Comparison of ENCODE assay signal across 8 cellular contexts in genomic region chr11:71420455-71421241, GRCh38. TPM values are rescaled to one million over a fixed set of nuclear protein-coding genes. Genes with fewer than 3 reads are reported as not detected.
DNase-seq lines count a peak whose midpoint lies in the region; ATAC-seq and TF ChIP-seq lines count a peak whose summit lies in the region.

No MANE protein-coding gene starts in this region.

- H3K9me2 ChIP-seq in SK-N-SH: no peaks in the 10 kb centered on the region

- H3K4me3 ChIP-seq in SK-N-SH (ENCODE audit: low read depth in 2 of 2, low read length in 1 of 2): no peak overlapping the region; a peak in 1 of 4 replicates
- H3K4me3 ChIP-seq in foreskin fibroblast (ENCODE audit: low read depth in 1 of 2, low read length in 2 of 2): no peak overlapping the region

- H3K36me3 ChIP-seq in SK-N-SH (replicated peaks in 1 of 2; ENCODE audit: control insufficient read depth in 1 of 2, insufficient read depth in 2 of 2, low read length in 1 of 2): no peaks in the 10 kb centered on the region

- H3K27me3 Mint-ChIP-seq in naive thymus-derived CD8-positive, alpha-beta T cell: peaks cover 0 to 4% (median 0%) of the 10 kb centered on the region in 5 donors

- no peak for TF ChIP-seq EP300 in SK-N-SH (IDR thresholded peaks at IDR 0.05; ENCODE audit: borderline replicate concordance in 1 of 2, low read depth in 1 of 2, low read length in 1 of 2)

- DNase-seq in SK-N-SH (peak; percentile 63), Kasumi-1 (lab: John Stamatoyannopoulos, UW) (peak; percentile 30 to 55), SHP77 treated with DMSO at 0.1 percent for 48 hours (lab: John Stamatoyannopoulos, UW) (peak; percentile 47), foreskin fibroblast (peak; percentile 21 to 66), posterior cingulate gyrus (peak in 6 of 10 donors; percentile 44 to 81 (median 57)), T-helper 9 cell (no peak)
- no peak for DNase-seq in naive thymus-derived CD8-positive, alpha-beta T cell

- no peak overlapping the region for H3K4me2 ChIP-seq in SK-N-SH

- H3K27ac ChIP-seq in SK-N-SH (ENCODE audit: low read depth in 2 of 2, low read length in 1 of 2): no peak overlapping the region

- H3K79me2 ChIP-seq in SK-N-SH (ENCODE audit: insufficient read depth): no peaks in the 10 kb centered on the region

- no peaks in the 10 kb centered on the region for H3K4me1 ChIP-seq in SK-N-SH (ENCODE audit: control insufficient read depth in 1 of 2, insufficient read depth in 2 of 2, low read depth in 1 of 2, low read length in 1 of 2)

- peak; percentile 71 for TF ChIP-seq RAD21 in SK-N-SH (IDR thresholded peaks at IDR 0.05; ENCODE audit: low read length)

- H3K27me3 ChIP-seq in SK-N-SH (ENCODE audit: insufficient read depth): no peaks in the 10 kb centered on the region

- no peaks in the 10 kb centered on the region for H3K9me3 Mint-ChIP-seq in naive thymus-derived CD8-positive, alpha-beta T cell

- intact Hi-C loops in posterior cingulate gyrus (cut with DNase I): no loop called here

- no peaks in the 10 kb centered on the region for H3F3A ChIP-seq in SK-N-SH (replicated peaks; ENCODE audit: insufficient read depth)

- H3K9me3 ChIP-seq in SK-N-SH: no peaks in the 10 kb centered on the region

- peaks cover 0 to 10% (median 0%) of the 10 kb centered on the region in 4 donors for H3K4me1 Mint-ChIP-seq in naive thymus-derived CD8-positive, alpha-beta T cell

- no peak overlapping the region for H3K27ac Mint-ChIP-seq in naive thymus-derived CD8-positive, alpha-beta T cell

- H3K4me3 Mint-ChIP-seq in naive thymus-derived CD8-positive, alpha-beta T cell: no peak overlapping the region

- TF ChIP-seq CTCF in SK-N-SH (IDR thresholded peaks at IDR 0.05): peak; percentile 52
- peak; percentile 64 for TF ChIP-seq CTCF in foreskin fibroblast (IDR thresholded peaks at IDR 0.05; ENCODE audit: low read depth, low read length)

- H2AFZ ChIP-seq in SK-N-SH (ENCODE audit: low read depth): no peak overlapping the region

- 51% methylated on average over 16 of the region's 16 CpGs for WGBS in SK-N-SH (ENCODE audit: low lambda C conversion rate)

- no peaks in the 10 kb centered on the region for H3K36me3 Mint-ChIP-seq in naive thymus-derived CD8-positive, alpha-beta T cell

- no peak for ATAC-seq in SK-N-SH treated with all-trans-retinoic acid at 6 μM for 48 hours
- no peak for ATAC-seq in naive thymus-derived CD8-positive, alpha-beta T cell

- POLR2A ChIA-PET in SK-N-SH (lab: Yijun Ruan, JAX): no interaction called here
- POLR2A ChIA-PET in naive thymus-derived CD8-positive, alpha-beta T cell (lab: Charles Lee): no interaction called here

- no peaks in the 10 kb centered on the region for H4K20me1 ChIP-seq in SK-N-SH (ENCODE audit: insufficient read depth)

- CTCF ChIA-PET in SK-N-SH (lab: Yijun Ruan, JAX): interaction anchor here (0.6 to 2.7 kb wide), 17 partner anchors 10 to 941 kb away, joined by 3 to 13 read pairs (median 3); partner anchors contain the start of gene KRTAP5-10

- H3K9ac ChIP-seq in SK-N-SH: no peak overlapping the region

TF ChIP-seq in SK-N-SH, 30 proteins besides CTCF, POLR2A, EP300 and RAD21:
- TF ChIP-seq SMC3 (IDR thresholded peaks at IDR 0.05; ENCODE audit: low read depth, low read length) (peak; percentile 39), FOXM1 (IDR thresholded peaks at IDR 0.05; ENCODE audit: low read depth) (no peak)
TF ChIP-seq in SK-N-SH: peak in this region for 1.

TF ChIP-seq in SK-N-SH treated with all-trans-retinoic acid at 6 μM for 48 hours, 23 proteins besides CTCF, POLR2A, EP300 and RAD21 (continues in another document):
- TF ChIP-seq ZNF565 (CRISPR knock-in tag; conservative IDR thresholded peaks at IDR 0.05; ENCODE audit: low read depth) (no peak), BACH2 (CRISPR knock-in tag; IDR thresholded peaks at IDR 0.05; ENCODE audit: borderline replicate concordance) (no peak), CREB5 (CRISPR knock-in tag; IDR thresholded peaks at IDR 0.05; ENCODE audit: low read depth) (no peak), ZC3H10 (CRISPR knock-in tag; IDR thresholded peaks at IDR 0.05) (no peak), ZNF70 (CRISPR knock-in tag; IDR thresholded peaks at IDR 0.05) (no peak), PATZ1 (CRISPR knock-in tag; IDR thresholded peaks at IDR 0.05; ENCODE audit: borderline replicate concordance) (no peak), CSDC2 (CRISPR knock-in tag; IDR thresholded peaks at IDR 0.05) (no peak), ESRRG (CRISPR knock-in tag; IDR thresholded peaks at IDR 0.05) (no peak), ISL1 (CRISPR knock-in tag; IDR thresholded peaks at IDR 0.05) (no peak), GLIS3 (CRISPR knock-in tag; IDR thresholded peaks at IDR 0.05) (no peak), RARB (CRISPR knock-in tag; IDR thresholded peaks at IDR 0.05) (no peak), ZFP3 (CRISPR knock-in tag; IDR thresholded peaks at IDR 0.05) (no peak), OSR1 (CRISPR knock-in tag; IDR thresholded peaks at IDR 0.05) (no peak), ARNTL (CRISPR knock-in tag; IDR thresholded peaks at IDR 0.05; ENCODE audit: borderline replicate concordance, low read depth) (no peak), SNAI2 (CRISPR knock-in tag; IDR thresholded peaks at IDR 0.05) (no peak), TSHZ2 (CRISPR knock-in tag; IDR thresholded peaks at IDR 0.05) (no peak)

RNA-seq across cellular contexts. Expression of gene DHCR7, which starts 27.5 kb away (rescaled TPM):
- 21.4 and 22.5 TPM in 2 replicates for polyA plus RNA-seq in SK-N-SH (2012; rRNA removed)
- 10.3 and 15.5 TPM in 2 replicates for polyA plus RNA-seq in SK-N-SH (2012; cell fraction: cytosol; rRNA removed)
- 14.5 and 15.8 TPM in 2 replicates for polyA plus RNA-seq in SK-N-SH (2012; cell fraction: nucleus; rRNA removed)
- 10 to 100 TPM; 17.1 to 17.4 TPM for total RNA-seq in naive thymus-derived CD8-positive, alpha-beta T cell
- 10 to 100 TPM; 18.6 to 22.1 (median 18.7) TPM for polyA plus RNA-seq in naive thymus-derived CD8-positive, alpha-beta T cell

RNA-seq across cellular contexts. Expression of gene NADSYN1, which starts 32.4 kb away (rescaled TPM):
- 62.5 and 74.0 TPM in 2 replicates for polyA plus RNA-seq in SK-N-SH (2012; rRNA removed)
- polyA plus RNA-seq in SK-N-SH (2012; cell fraction: cytosol; rRNA removed): 22.5 and 26.2 TPM in 2 replicates
- 417 and 453 TPM in 2 replicates for polyA plus RNA-seq in SK-N-SH (2012; cell fraction: nucleus; rRNA removed)
- total RNA-seq in naive thymus-derived CD8-positive, alpha-beta T cell: 100 to 1,000 TPM; 188 to 197 TPM
- polyA plus RNA-seq in naive thymus-derived CD8-positive, alpha-beta T cell: 10 to 100 TPM; 24.0 to 29.1 (median 25.9) TPM

Comparison
In these comparisons a context has a peak if more than half of its experiments do, and no peak if none do; other contexts are left out.
1. DNase-seq: peak in SK-N-SH (single experiment), Kasumi-1 (2 of 2), SHP77 treated with DMSO at 0.1 percent for 48 hours (single experiment), foreskin fibroblast (2 of 2) and posterior cingulate gyrus (6 of 10); none in naive thymus-derived CD8-positive, alpha-beta T cell (0 of 10) and T-helper 9 cell (single experiment).